40 cellular contexts compared by ENCODE assay signal in genomic region chr10:49257626-49258350, GRCh38. TPM values are rescaled to one million over a fixed set of nuclear protein-coding genes. Genes with fewer than 3 reads are reported as not detected.
"Had no signal": no experiment of that assay in that cellular context is flagged by ENCODE, and none has a peak within 500 bp of the region (broad histone marks: within the 10 kb centered on the region; RNA-seq: fewer than 3 reads in every experiment).

No MANE protein-coding gene starts in this region.

- H3K4me3 ChIP-seq: esophagus squamous epithelium, gastroesophageal sphincter, heart right ventricle had no signal

- H3K36me3 ChIP-seq: brain microvascular endothelial cell, esophagus squamous epithelium, gastroesophageal sphincter, heart right ventricle, WERI-Rb-1 had no signal

- H3K27me3 Mint-ChIP-seq: activated CD8-positive, alpha-beta T cell treated with anti-CD3 and anti-CD28 coated beads for 36 hours; activated naive CD8-positive, alpha-beta T cell; effector memory CD8-positive, alpha-beta T cell; T-helper 17 cell had no signal

- FAIRE-seq: astrocyte, bronchial epithelial cell, colon had no signal

- H3K36me3 Mint-ChIP-seq: activated CD8-positive, alpha-beta memory T cell treated with anti-CD3 and anti-CD28 coated beads, Interleukin-2, amount 10 ng/mL, durations not matched to agents 7 days and 5 days; activated naive CD8-positive, alpha-beta T cell had no signal

- H3K9me3 ChIP-seq: esophagus squamous epithelium, gastroesophageal sphincter had no signal

- ATAC-seq: activated CD4-positive, CD25-positive, alpha-beta regulatory T cell treated with anti-CD3 and anti-CD28 coated beads, Interleukin-2, amount 50 U/mL, for 24 hours; activated CD8-positive, alpha-beta memory T cell treated with anti-CD3 and anti-CD28 coated beads, Interleukin-2, amount 10 ng/mL, durations not matched to agents 7 days and 5 days; activated CD8-positive, alpha-beta T cell treated with anti-CD3 and anti-CD28 coated beads for 36 hours; activated T-cell treated with anti-CD3 and anti-CD28 coated beads, Interleukin-2, amount 50 U/mL, for 72 hours; effector memory CD8-positive, alpha-beta T cell; gastroesophageal sphincter; heart right ventricle; T-helper 17 cell had no signal

- H3K4me1 ChIP-seq: gastroesophageal sphincter had no signal

- H3K27ac Mint-ChIP-seq: activated B cell treated with CpG ODN at 0.5 μM for 24 hours; activated CD8-positive, alpha-beta memory T cell treated with anti-CD3 and anti-CD28 coated beads, Interleukin-2, amount 10 ng/mL, durations not matched to agents 7 days and 5 days; activated CD8-positive, alpha-beta T cell treated with anti-CD3 and anti-CD28 coated beads for 36 hours; activated naive CD8-positive, alpha-beta T cell; activated T-cell treated with anti-CD3 and anti-CD28 coated beads, Interleukin-2, amount 50 U/mL, for 72 hours; effector memory CD8-positive, alpha-beta T cell; T-helper 17 cell; T-helper 2 cell treated with Interferon-gamma antibody and Interleukin-4, amounts not matched to agents 5 μg/mL and 100 μg/mL, for 36 hours had no signal

- H3K4me3 Mint-ChIP-seq: activated B cell treated with CpG ODN at 0.5 μM for 24 hours; activated CD8-positive, alpha-beta memory T cell treated with anti-CD3 and anti-CD28 coated beads, Interleukin-2, amount 10 ng/mL, durations not matched to agents 7 days and 5 days; activated CD8-positive, alpha-beta T cell treated with anti-CD3 and anti-CD28 coated beads for 36 hours; activated naive CD8-positive, alpha-beta T cell; activated T-cell treated with anti-CD3 and anti-CD28 coated beads, Interleukin-2, amount 50 U/mL, for 72 hours; central memory CD8-positive, alpha-beta T cell; effector memory CD8-positive, alpha-beta T cell; T-helper 17 cell; T-helper 2 cell treated with Interferon-gamma antibody and Interleukin-4, amounts not matched to agents 5 μg/mL and 100 μg/mL, for 36 hours had no signal

- DNase-seq: activated B cell treated with CpG ODN at 0.5 μM for 24 hours; activated CD4-positive, alpha-beta T cell treated with anti-CD3 and anti-CD28 coated beads for 48 hours; activated CD4-positive, alpha-beta T cell treated with anti-CD3 and anti-CD28 coated beads, Interleukin-2, amount 50 U/mL, for 1 hour; activated CD4-positive, alpha-beta T cell treated with anti-CD3 and anti-CD28 coated beads, Interleukin-2, amount 50 U/mL, for 48 hours; activated CD8-positive, alpha-beta memory T cell treated with anti-CD3 and anti-CD28 coated beads, Interleukin-2, amount 10 ng/mL, durations not matched to agents 7 days and 5 days; activated CD8-positive, alpha-beta memory T cell treated with anti-CD3 and anti-CD28 coated beads, Interleukin-2, amount 50 U/mL, for 4 hours; activated CD8-positive, alpha-beta T cell treated with anti-CD3 and anti-CD28 coated beads for 36 hours; activated gamma-delta T cell treated with Interleukin-2 at 50 U/mL for 16 hours; activated naive CD4-positive, alpha-beta T cell treated with anti-CD3 and anti-CD28 coated beads, Interleukin-2, amount 50 U/mL, for 16 hours; activated naive CD4-positive, alpha-beta T cell treated with Interleukin-2 at 50 U/mL for 16 hours; activated T-cell treated with anti-CD3 and anti-CD28 coated beads, Interleukin-2, amount 50 U/mL, for 1 hour; activated T-cell treated with anti-CD3 and anti-CD28 coated beads, Interleukin-2, amount 50 U/mL, for 72 hours; amniotic stem cell; anterior cingulate cortex; brain microvascular endothelial cell; cortex of kidney; dermis blood vessel endothelial cell; effector CD4-positive, alpha-beta T cell; effector memory CD8-positive, alpha-beta T cell; erythroblast; esophagus squamous epithelium; foreskin melanocyte; heart right ventricle; T-helper 1 cell; T-helper 17 cell; T1000; WERI-Rb-1 had no signal

- H3K27ac ChIP-seq: brain microvascular endothelial cell, esophagus squamous epithelium, gastroesophageal sphincter, heart right ventricle, WERI-Rb-1 had no signal

- H3K27me3 ChIP-seq: brain microvascular endothelial cell, gastroesophageal sphincter, heart right ventricle had no signal

- H3K4me1 Mint-ChIP-seq: activated B cell treated with CpG ODN at 0.5 μM for 24 hours had no signal

- H3K9me3 Mint-ChIP-seq: activated B cell treated with CpG ODN at 0.5 μM for 24 hours; activated CD8-positive, alpha-beta T cell treated with anti-CD3 and anti-CD28 coated beads for 36 hours; activated T-cell treated with anti-CD3 and anti-CD28 coated beads, Interleukin-2, amount 50 U/mL, for 72 hours; central memory CD8-positive, alpha-beta T cell; effector memory CD8-positive, alpha-beta T cell; T-helper 2 cell treated with Interferon-gamma antibody and Interleukin-4, amounts not matched to agents 5 μg/mL and 100 μg/mL, for 36 hours had no signal

RNA-seq across cellular contexts. Expression of gene C10orf71, which starts 41.2 kb away (rescaled TPM):
- total RNA-seq: activated B cell treated with CpG ODN at 0.5 μM for 24 hours; activated CD8-positive, alpha-beta memory T cell treated with anti-CD3 and anti-CD28 coated beads for 36 hours; activated CD8-positive, alpha-beta memory T cell treated with anti-CD3 and anti-CD28 coated beads, Interleukin-2, amount 10 ng/mL, durations not matched to agents 7 days and 5 days; activated CD8-positive, alpha-beta T cell treated with anti-CD3 and anti-CD28 coated beads for 36 hours; activated T-cell treated with anti-CD3 and anti-CD28 coated beads, Interleukin-2, amount 50 U/mL, for 72 hours; astrocyte; bronchial epithelial cell; chondrocyte; dermis blood vessel endothelial cell; fibroblast of lung; fibroblast of villous mesenchyme; glomerular endothelial cell; T-helper 17 cell had no signal
- polyA plus RNA-seq: fibroblast of lung had no signal
